In genomic region chr18:54284535-54284934, GRCh38 we compare ENCODE assay signal across 10 cellular contexts. TPM values are rescaled to one million over a fixed set of nuclear protein-coding genes. Genes with fewer than 3 reads are reported as not detected.
DNase-seq lines count a peak whose midpoint lies in the region; ATAC-seq lines count a peak whose summit lies in the region.
"Had no signal": no experiment of that assay in that cellular context is flagged by ENCODE, and none has a peak within 500 bp of the region (broad histone marks: within the 10 kb centered on the region; RNA-seq: fewer than 3 reads in every experiment).

No MANE protein-coding gene starts in this region.

- peaks cover 48% of the 10 kb centered on the region for H3K36me3 Mint-ChIP-seq in activated CD4-positive, alpha-beta memory T cell treated with anti-CD3 and anti-CD28 coated beads, Interleukin-2, amount 10 ng/mL, durations not matched to agents 7 days and 5 days (ENCODE audit: low read depth)

- CTCF ChIA-PET in activated CD4-positive, alpha-beta memory T cell treated with anti-CD3 and anti-CD28 coated beads, Interleukin-2, amount 10 ng/mL, durations not matched to agents 7 days and 5 days (lab: Charles Lee), result interaction anchor here (1.0 to 3.3 kb wide), 3 partner anchors 14 to 73 kb away, joined by 3 to 24 read pairs (median 5); partner anchors contain the start of genes C18orf54, POLI and STARD6

- peaks cover 28% of the 10 kb centered on the region for H3K4me1 Mint-ChIP-seq in activated CD4-positive, alpha-beta memory T cell treated with anti-CD3 and anti-CD28 coated beads, Interleukin-2, amount 10 ng/mL, durations not matched to agents 7 days and 5 days

- H3K27ac Mint-ChIP-seq in activated CD4-positive, alpha-beta memory T cell treated with anti-CD3 and anti-CD28 coated beads, Interleukin-2, amount 10 ng/mL, durations not matched to agents 7 days and 5 days, result peak overlapping the region; percentile 80

- DNase-seq in activated CD4-positive, alpha-beta memory T cell treated with anti-CD3 and anti-CD28 coated beads, Interleukin-2, amount 10 ng/mL, durations not matched to agents 7 days and 5 days, result no peak
- DNase-seq in ecto neural progenitor cell (ENCODE audit: low spot score) (no peak), sciatic nerve (ENCODE audit: low spot score) (no peak), RPMI8226 (no peak), SIG-M5 treated with dmso at 0.1 percent for 504 hours (lab: John Stamatoyannopoulos, UW; ENCODE audit: unreplicated experiment) (no peak)
- DNase-seq: NCI-H69, WERI-Rb-1 had no signal

- POLR2A ChIA-PET in activated CD4-positive, alpha-beta memory T cell treated with anti-CD3 and anti-CD28 coated beads, Interleukin-2, amount 10 ng/mL, durations not matched to agents 7 days and 5 days (lab: Charles Lee), result interaction anchor here (0.6 to 3.8 kb wide), 6 partner anchors 15 to 73 kb away, joined by 3 to 28 read pairs (median 6); partner anchors contain the start of genes C18orf54, MBD2, POLI and STARD6

- intact Hi-C loops in sciatic nerve (cut with DNase I), result no loop called here

- peak; percentile 17 for ATAC-seq in GM18499 (IDR thresholded peaks at IDR 0.05; ENCODE audit: insufficient read depth, unreplicated experiment)
- ATAC-seq in GM19438 (IDR thresholded peaks at IDR 0.05; ENCODE audit: low read depth, unreplicated experiment), result peak; percentile 50
- ATAC-seq in HG02973 (IDR thresholded peaks at IDR 0.05; ENCODE audit: unreplicated experiment), result peak; percentile 21
- no peak for ATAC-seq in sciatic nerve

- no peaks in the 10 kb centered on the region for H3K27me3 Mint-ChIP-seq in activated CD4-positive, alpha-beta memory T cell treated with anti-CD3 and anti-CD28 coated beads, Interleukin-2, amount 10 ng/mL, durations not matched to agents 7 days and 5 days

- H3K4me3 Mint-ChIP-seq in activated CD4-positive, alpha-beta memory T cell treated with anti-CD3 and anti-CD28 coated beads, Interleukin-2, amount 10 ng/mL, durations not matched to agents 7 days and 5 days, result no peak overlapping the region

- peaks cover 3% of the 10 kb centered on the region for H3K9me3 Mint-ChIP-seq in activated CD4-positive, alpha-beta memory T cell treated with anti-CD3 and anti-CD28 coated beads, Interleukin-2, amount 10 ng/mL, durations not matched to agents 7 days and 5 days

RNA-seq across cellular contexts. Expression of gene POLI, which starts 15.2 kb away (rescaled TPM):
- 10 to 100 TPM; 23.0 to 24.1 TPM for total RNA-seq in activated CD4-positive, alpha-beta memory T cell treated with anti-CD3 and anti-CD28 coated beads, Interleukin-2, amount 10 ng/mL, durations not matched to agents 7 days and 5 days
- 58.3 TPM for total RNA-seq in sciatic nerve
